ENCODE assay signal across 1 cellular context in genomic region chr19:4870025-4870700, GRCh38.
A peak's percentile ranks its signal among the peaks of the same experiment; 100 is the strongest.
TF ChIP-seq lines count a peak whose summit lies in the region.

No MANE protein-coding gene starts in this region.

TF ChIP-seq in HepG2, 621 proteins besides CTCF, POLR2A, EP300 and RAD21 (continued from another document and continues in another):
- TF ChIP-seq ZBTB46 (CRISPR knock-in tag; IDR thresholded peaks at IDR 0.05; ENCODE audit: borderline replicate concordance), result no peak
- no peak for TF ChIP-seq ZNF703 (CRISPR knock-in tag; IDR thresholded peaks at IDR 0.05; ENCODE audit: borderline replicate concordance)
- peak; percentile 97 for TF ChIP-seq ZNF580 (CRISPR knock-in tag; IDR thresholded peaks at IDR 0.05; ENCODE audit: borderline replicate concordance, low read depth)
- TF ChIP-seq HDAC6 (IDR thresholded peaks at IDR 0.05; ENCODE audit: low read depth, low read length), result no peak
- TF ChIP-seq ZNF75D (CRISPR knock-in tag; IDR thresholded peaks at IDR 0.05; ENCODE audit: borderline replicate concordance), result no peak
- TF ChIP-seq ZBTB43 (CRISPR knock-in tag; conservative IDR thresholded peaks at IDR 0.05), result 0 out of 2 replicates have a peak, but pooled peaks have one; percentile 30
- no peak for TF ChIP-seq MYNN (CRISPR knock-in tag; IDR thresholded peaks at IDR 0.05; ENCODE audit: low read depth)
- TF ChIP-seq FOXP4 (CRISPR knock-in tag; IDR thresholded peaks at IDR 0.05), result peak; percentile 71
- no peak for TF ChIP-seq BRF2 (CRISPR knock-in tag; IDR thresholded peaks at IDR 0.05)
- TF ChIP-seq JUN (CRISPR knock-in tag; IDR thresholded peaks at IDR 0.05), result peak; percentile 95
- no peak for TF ChIP-seq SRSF9 (IDR thresholded peaks at IDR 0.05; ENCODE audit: borderline replicate concordance, insufficient read depth, low read depth, low read length, poor library complexity, severe bottlenecking)
- peak; percentile 90; the same call in 1 of the 2 replicates for TF ChIP-seq MZF1 (CRISPR knock-in tag; IDR thresholded peaks at IDR 0.05; ENCODE audit: borderline replicate concordance)
- no peak for TF ChIP-seq TP53 (CRISPR knock-in tag; conservative IDR thresholded peaks at IDR 0.05)
- peak; percentile 36 for TF ChIP-seq ASH2L (IDR thresholded peaks at IDR 0.05; ENCODE audit: insufficient read length, low read depth, low read length)
- TF ChIP-seq CCAR2 (optimal IDR thresholded peaks at IDR 0.05; ENCODE audit: low read depth, low read length), result peak; percentile 69
- TF ChIP-seq MTA3 (CRISPR knock-in tag; IDR thresholded peaks at IDR 0.05), result no peak
- TF ChIP-seq HNRNPUL1 (IDR thresholded peaks at IDR 0.05; ENCODE audit: low read depth, low read length), result no peak
- no peak for TF ChIP-seq IRF1 (CRISPR knock-in tag; IDR thresholded peaks at IDR 0.05; ENCODE audit: low read depth)
- peak; percentile 54; the same call in 1 of the 2 replicates for TF ChIP-seq ZNF264 (CRISPR knock-in tag; IDR thresholded peaks at IDR 0.05)
- TF ChIP-seq ZNF749 (CRISPR knock-in tag; IDR thresholded peaks at IDR 0.05; ENCODE audit: borderline replicate concordance), result no peak
- no peak for TF ChIP-seq ZNF354B (CRISPR knock-in tag; IDR thresholded peaks at IDR 0.05)
- TF ChIP-seq CSRNP2 (CRISPR knock-in tag; conservative IDR thresholded peaks at IDR 0.05; ENCODE audit: low read depth), result no peak
- TF ChIP-seq DMTF1 (CRISPR knock-in tag; IDR thresholded peaks at IDR 0.05), result no peak
- no peak for TF ChIP-seq FOXO4 (CRISPR knock-in tag; conservative IDR thresholded peaks at IDR 0.05)
- no peak for TF ChIP-seq FOXC1 (CRISPR knock-in tag; IDR thresholded peaks at IDR 0.05; ENCODE audit: borderline replicate concordance)
- TF ChIP-seq ARID3A (IDR thresholded peaks at IDR 0.05; ENCODE audit: low read depth, low read length), result 0 out of 2 replicates have a peak, but pooled peaks have one; percentile 38
- TF ChIP-seq KLF13 (CRISPR knock-in tag; IDR thresholded peaks at IDR 0.05), result no peak
- no peak for TF ChIP-seq ZNF33B (CRISPR knock-in tag; IDR thresholded peaks at IDR 0.05)
- TF ChIP-seq KMT2B (CRISPR knock-in tag; IDR thresholded peaks at IDR 0.05), result peak; percentile 22; the same call in 1 of the 2 replicates
- TF ChIP-seq ZIK1 (CRISPR knock-in tag; IDR thresholded peaks at IDR 0.05; ENCODE audit: borderline replicate concordance, low read depth), result no peak
- TF ChIP-seq HES4 (CRISPR knock-in tag; IDR thresholded peaks at IDR 0.05; ENCODE audit: borderline replicate concordance), result no peak; the same call in 1 of the 2 replicates
- TF ChIP-seq TAF15 (IDR thresholded peaks at IDR 0.05; ENCODE audit: low read depth, low read length, poor library complexity, severe bottlenecking), result no peak
- no peak for TF ChIP-seq ZNF468 (CRISPR knock-in tag; IDR thresholded peaks at IDR 0.05)
- peak; percentile 59 for TF ChIP-seq ZNF574 (CRISPR knock-in tag; IDR thresholded peaks at IDR 0.05)
- TF ChIP-seq ATAD3A (CRISPR knock-in tag; IDR thresholded peaks at IDR 0.05), result no peak
- TF ChIP-seq DR1 (CRISPR knock-in tag; IDR thresholded peaks at IDR 0.05), result no peak
- TF ChIP-seq ZNF879 (CRISPR knock-in tag; IDR thresholded peaks at IDR 0.05), result no peak
- TF ChIP-seq PPARG (CRISPR knock-in tag; conservative IDR thresholded peaks at IDR 0.05), result no peak
- TF ChIP-seq ZNF350 (CRISPR knock-in tag; IDR thresholded peaks at IDR 0.05; ENCODE audit: borderline replicate concordance, low read depth), result peak; percentile 86
- TF ChIP-seq TFDP2 (CRISPR knock-in tag; IDR thresholded peaks at IDR 0.05), result no peak
- no peak for TF ChIP-seq EEA1 (CRISPR knock-in tag; IDR thresholded peaks at IDR 0.05; ENCODE audit: borderline replicate concordance)
- peak; percentile 44 for TF ChIP-seq IKZF4 (CRISPR knock-in tag; IDR thresholded peaks at IDR 0.05; ENCODE audit: borderline replicate concordance, low read depth, not compliant biosample characterization)
- no peak for TF ChIP-seq ZNF251 (CRISPR knock-in tag; IDR thresholded peaks at IDR 0.05)
- no peak for TF ChIP-seq MIER2 (CRISPR knock-in tag; IDR thresholded peaks at IDR 0.05)
- TF ChIP-seq ZNF329 (CRISPR knock-in tag; IDR thresholded peaks at IDR 0.05; ENCODE audit: low read depth), result peak; percentile 96
